In the genomic region with DNA sequence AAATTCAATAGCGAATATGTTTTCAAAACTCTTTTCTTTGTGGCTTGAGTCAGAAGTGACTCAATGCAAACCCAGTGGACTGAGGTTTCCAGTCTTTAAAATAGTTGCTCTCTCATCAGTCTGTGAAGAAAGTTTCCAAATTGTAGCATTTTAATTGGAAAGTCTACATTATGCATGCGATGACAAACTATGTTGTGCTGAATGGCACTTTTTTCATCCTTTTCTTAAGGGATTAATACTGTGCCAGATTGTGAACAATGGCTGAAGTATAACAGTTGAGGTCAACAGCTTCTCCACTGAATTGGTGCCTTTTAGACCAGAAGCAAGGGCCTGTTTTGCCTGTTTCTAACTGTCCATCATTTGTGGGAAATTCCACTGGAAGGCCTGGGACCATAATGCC, we compare ENCODE assay signal across 12 cellular contexts.
DNase-seq lines count a peak whose midpoint lies in the region; ATAC-seq, FAIRE-seq and TF ChIP-seq lines count a peak whose summit lies in the region.
"Had no signal": no experiment of that assay in that cellular context is flagged by ENCODE, and none has a peak within 500 bp of the region (broad histone marks: within the 10 kb centered on the region; RNA-seq: fewer than 3 reads in every experiment).

No MANE protein-coding gene starts in this region.

- peaks cover 13% of the 10 kb centered on the region for H3K4me1 Mint-ChIP-seq in endothelial cell (ENCODE audit: unreplicated experiment)
- peaks cover 47% of the 10 kb centered on the region for H3K4me1 Mint-ChIP-seq in osteocyte (ENCODE audit: unreplicated experiment)
- peaks cover 18 to 28% of the 10 kb centered on the region in 2 donors for H3K4me1 Mint-ChIP-seq in stimulated activated naive B cell treated with anti-CD40 and anti-IgM and Interleukin-4, amounts not matched to agents 10 μg/mL and 1 μg/mL and 100 μg/mL, for 72 hours

- peak overlapping the region in 1 of 2 experiments; percentile 3; a peak in 2 of 4 replicates for H3K4me3 ChIP-seq in Panc1 (ENCODE audit: low read depth in 2 of 2, low read length in 2 of 2)
- H3K4me3 ChIP-seq: skin epidermis had no signal

- no TSS peak for BruUV-seq in Panc1 (replicated peaks; lab: Mats Ljungman, UMichigan)

- H3K4me3 Mint-ChIP-seq in endothelial cell (ENCODE audit: unreplicated experiment) (no peak overlapping the region), osteocyte (ENCODE audit: unreplicated experiment) (no peak overlapping the region)
- no peak overlapping the region for H3K4me3 Mint-ChIP-seq in stimulated activated naive B cell treated with anti-CD40 and anti-IgM and Interleukin-4, amounts not matched to agents 10 μg/mL and 1 μg/mL and 100 μg/mL, for 72 hours
- H3K4me3 Mint-ChIP-seq: activated B cell treated with CpG ODN at 0.5 μM for 24 hours had no signal

- H3K9me3 Mint-ChIP-seq in endothelial cell (ENCODE audit: unreplicated experiment) (no peaks in the 10 kb centered on the region), osteocyte (ENCODE audit: unreplicated experiment) (no peaks in the 10 kb centered on the region)
- H3K9me3 Mint-ChIP-seq in stimulated activated naive B cell treated with anti-CD40 and anti-IgM and Interleukin-4, amounts not matched to agents 10 μg/mL and 1 μg/mL and 100 μg/mL, for 72 hours, result no peaks in the 10 kb centered on the region
- H3K9me3 Mint-ChIP-seq: activated B cell treated with CpG ODN at 0.5 μM for 24 hours had no signal

- no peaks in the 10 kb centered on the region for H3K27me3 ChIP-seq in Panc1 (ENCODE audit: control insufficient read depth, insufficient read depth, low read length)

- in situ Hi-C loops in Panc1 (cut with HindIII; ENCODE audit: low pct_unique_long_range_greater_than_20kb, low sequenced_read_pairs), result no loop called here

- H3K36me3 ChIP-seq in Panc1 (ENCODE audit: control insufficient read depth, insufficient read depth, low read length), result no peaks in the 10 kb centered on the region

- intact Hi-C loops in Panc1 (cut with micrococcal nuclease; ENCODE audit: unreplicated experiment), result no loop called here

- H3K36me3 Mint-ChIP-seq in endothelial cell (ENCODE audit: low read depth, unreplicated experiment) (no peaks in the 10 kb centered on the region), osteocyte (ENCODE audit: unreplicated experiment) (no peaks in the 10 kb centered on the region)
- H3K36me3 Mint-ChIP-seq in stimulated activated naive B cell treated with anti-CD40 and anti-IgM and Interleukin-4, amounts not matched to agents 10 μg/mL and 1 μg/mL and 100 μg/mL, for 72 hours, result peaks cover 4 to 18% of the 10 kb centered on the region in 2 donors

- POLR2A ChIA-PET in Panc1 (lab: Charles Lee), result no interaction called here

- H3K9me3 ChIP-seq in Panc1 (ENCODE audit: control insufficient read depth, insufficient read depth, low read depth, low read length), result no peaks in the 10 kb centered on the region

- H3K27me3 Mint-ChIP-seq in endothelial cell (ENCODE audit: unreplicated experiment), result peaks cover 2% of the 10 kb centered on the region
- H3K27me3 Mint-ChIP-seq in osteocyte (ENCODE audit: unreplicated experiment), result no peaks in the 10 kb centered on the region
- H3K27me3 Mint-ChIP-seq in stimulated activated naive B cell treated with anti-CD40 and anti-IgM and Interleukin-4, amounts not matched to agents 10 μg/mL and 1 μg/mL and 100 μg/mL, for 72 hours, result no peaks in the 10 kb centered on the region
- H3K27me3 Mint-ChIP-seq: activated B cell treated with CpG ODN at 0.5 μM for 24 hours had no signal

- CTCF ChIA-PET in Panc1 (lab: Charles Lee), result no interaction called here

- TF ChIP-seq CTCF in Panc1 (IDR thresholded peaks at IDR 0.05), result no peak
- TF ChIP-seq CTCF in endothelial cell (IDR thresholded peaks at IDR 0.05; ENCODE audit: unreplicated experiment), result no peak
- TF ChIP-seq CTCF in osteocyte (IDR thresholded peaks at IDR 0.05), result no peak

- peaks cover 31% of the 10 kb centered on the region for H3K4me1 ChIP-seq in Panc1 (ENCODE audit: control insufficient read depth, insufficient read depth, low read length)

- H3K27ac ChIP-seq in Panc1 (ENCODE audit: low read length), result peak overlapping the region; percentile 70

- no peak; the same call in 1 of the 2 replicates for ATAC-seq in Panc1
- no peak for ATAC-seq in GM18909 (IDR thresholded peaks at IDR 0.05; ENCODE audit: poor library complexity, unreplicated experiment)
- no peak for ATAC-seq in stimulated activated naive B cell treated with anti-CD40 and anti-IgM and Interleukin-4, amounts not matched to agents 10 μg/mL and 1 μg/mL and 100 μg/mL, for 72 hours (replicated peaks)

- DNase-seq in ELR (ENCODE audit: low read depth), result peak; percentile 83
- DNase-seq in Panc1 (ENCODE audit: low read depth, low spot score), result no peak
- no peak for DNase-seq in endothelial cell (ENCODE audit: low spot score)
- no peak for DNase-seq in osteocyte (ENCODE audit: extremely low spot score, unreplicated experiment)
- no peak for DNase-seq in T-helper 9 cell
- DNase-seq in HTR-8/SVneo (ENCODE audit: insufficient read length, low spot score), result no peak
- no peak for DNase-seq in stimulated activated naive B cell treated with anti-CD40 and anti-IgM and Interleukin-4, amounts not matched to agents 10 μg/mL and 1 μg/mL and 100 μg/mL, for 72 hours
- DNase-seq: activated B cell treated with CpG ODN at 0.5 μM for 24 hours; stimulated activated naive CD4-positive, alpha-beta T cell treated with Interleukin-2 at 50 U/mL for 16 hours had no signal

- FAIRE-seq in HTR-8/SVneo (lab: Jason Lieb, UNC), result no peak
- FAIRE-seq: colon had no signal

- H3K27ac Mint-ChIP-seq in endothelial cell (ENCODE audit: unreplicated experiment), result peak overlapping the region; percentile 31
- peak overlapping the region; percentile 76 for H3K27ac Mint-ChIP-seq in osteocyte (ENCODE audit: unreplicated experiment)
- no peak overlapping the region for H3K27ac Mint-ChIP-seq in stimulated activated naive B cell treated with anti-CD40 and anti-IgM and Interleukin-4, amounts not matched to agents 10 μg/mL and 1 μg/mL and 100 μg/mL, for 72 hours
- H3K27ac Mint-ChIP-seq: activated B cell treated with CpG ODN at 0.5 μM for 24 hours had no signal
